Comparison of ENCODE assay signal across 21 cellular contexts in the genomic region with DNA sequence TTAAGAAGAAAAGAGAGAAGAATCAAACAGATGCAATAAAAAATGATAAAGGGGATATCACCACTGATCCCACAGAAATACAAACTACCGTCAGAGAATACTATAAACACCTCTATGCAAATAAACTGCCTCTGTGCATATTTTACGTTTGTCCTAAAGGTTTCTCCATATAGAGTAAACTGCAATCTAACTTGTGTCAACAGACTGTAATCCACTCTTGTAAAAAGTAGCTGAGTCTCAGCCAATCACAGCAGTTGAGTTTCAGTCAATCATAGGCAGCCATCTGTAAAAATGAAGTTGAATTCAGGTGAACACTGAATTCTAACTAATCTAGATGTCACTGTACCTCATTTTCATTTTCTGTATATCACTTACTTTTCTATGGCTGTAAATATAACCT.
"Had no signal": no experiment of that assay in that cellular context is flagged by ENCODE, and none has a peak within 500 bp of the region (broad histone marks: within the 10 kb centered on the region; RNA-seq: fewer than 3 reads in every experiment).

No MANE protein-coding gene starts in this region.

- H3K9me3 ChIP-seq: SK-N-SH had no signal

- DNase-seq: IMR-90, Karpas-422, KG1, MV-4-11, NCI-H1048, NCI-H1105, NCI-H1436 treated with DMSO at 0.1 percent for 48 hours, NCI-H1694, NCI-H187 treated with DMSO at 0.1 percent for 48 hours, NCI-H2029 treated with DMSO at 0.1 percent for 48 hours, NCI-H2171 treated with DMSO at 0.1 percent for 48 hours, NCI-H345, NCI-H446 treated with DMSO at 0.1 percent for 48 hours, NCI-H524 treated with DMSO at 0.1 percent for 48 hours, NCI-H774, SHP77, SK-N-SH, SW 1271, T-cell had no signal

- H3K9me3 Mint-ChIP-seq: T-cell; T-helper 1 cell treated with Interleukin-12 subunit alpha and Interleukin-12 subunit beta and Interleukin-4 antibody, amounts not matched to agents 30 μg/mL and 1 μg/mL, for 36 hours had no signal

- H3K4me3 Mint-ChIP-seq: T-cell; T-helper 1 cell treated with Interleukin-12 subunit alpha and Interleukin-12 subunit beta and Interleukin-4 antibody, amounts not matched to agents 30 μg/mL and 1 μg/mL, for 36 hours had no signal

- ATAC-seq: Panc1, T-cell had no signal

- H3K27ac Mint-ChIP-seq: T-cell; T-helper 1 cell treated with Interleukin-12 subunit alpha and Interleukin-12 subunit beta and Interleukin-4 antibody, amounts not matched to agents 30 μg/mL and 1 μg/mL, for 36 hours had no signal

- H3K4me1 Mint-ChIP-seq: T-cell had no signal

- H3K36me3 Mint-ChIP-seq: T-cell had no signal
